9 cellular contexts compared by ENCODE assay signal in genomic region chr5:136082390-136083193, GRCh38. TPM values are rescaled to one million over a fixed set of nuclear protein-coding genes. Genes with fewer than 3 reads are reported as not detected.
DNase-seq lines count a peak whose midpoint lies in the region; ATAC-seq and TF ChIP-seq lines count a peak whose summit lies in the region.
"Had no signal": no experiment of that assay in that cellular context is flagged by ENCODE, and none has a peak within 500 bp of the region (broad histone marks: within the 10 kb centered on the region; RNA-seq: fewer than 3 reads in every experiment).

No MANE protein-coding gene starts in this region.

- no peak overlapping the region for H3K4me2 ChIP-seq in smooth muscle cell

- H3K4me1 ChIP-seq in HAP-1, result no peaks in the 10 kb centered on the region
- H3K4me1 ChIP-seq in SJCRH30, result peaks cover 5% of the 10 kb centered on the region; the same call in 1 of the 2 replicates
- no peaks in the 10 kb centered on the region for H3K4me1 ChIP-seq in smooth muscle cell (ENCODE audit: low read depth)

- TF ChIP-seq CTCF in smooth muscle cell (IDR thresholded peaks at IDR 0.05; ENCODE audit: borderline replicate concordance, insufficient read depth, poor library complexity, severe bottlenecking), result peak; percentile 86

- H3K27ac ChIP-seq in SJCRH30 (no peak overlapping the region), smooth muscle cell (ENCODE audit: low read depth) (no peak overlapping the region)
- H3K27ac ChIP-seq: skin epidermis had no signal

- no peaks in the 10 kb centered on the region for H3F3A ChIP-seq in smooth muscle cell (ENCODE audit: low read depth)

- DNase-seq in CD1c-positive myeloid dendritic cell (ENCODE audit: extremely low spot score) (peak; percentile 73), HAP-1 (ENCODE audit: low spot score in 2 of 2) (peak; percentile 47 to 86), SJCRH30 (peak; percentile 47 to 71), left ventricle myocardium superior (peak; percentile 90), smooth muscle cell (lab: John Stamatoyannopoulos, UW; ENCODE audit: unreplicated experiment) (peak; percentile 32)
- DNase-seq in activated naive CD8-positive, alpha-beta T cell treated with anti-CD3 and anti-CD28 coated beads, Interleukin-2, amount 10 ng/mL, durations not matched to agents 7 days and 5 days, result peak; percentile 57

- H3K36me3 Mint-ChIP-seq in activated naive CD8-positive, alpha-beta T cell treated with anti-CD3 and anti-CD28 coated beads, Interleukin-2, amount 10 ng/mL, durations not matched to agents 7 days and 5 days, result no peaks in the 10 kb centered on the region

- no peaks in the 10 kb centered on the region for H3K36me3 ChIP-seq in HAP-1 (replicated peaks)
- H3K36me3 ChIP-seq in SJCRH30, result no peaks in the 10 kb centered on the region
- H3K36me3 ChIP-seq in smooth muscle cell (ENCODE audit: low read depth), result no peaks in the 10 kb centered on the region

- peaks cover 54% of the 10 kb centered on the region for H3K27me3 Mint-ChIP-seq in activated naive CD8-positive, alpha-beta T cell treated with anti-CD3 and anti-CD28 coated beads, Interleukin-2, amount 10 ng/mL, durations not matched to agents 7 days and 5 days

- no peaks in the 10 kb centered on the region for H3K79me2 ChIP-seq in smooth muscle cell (ENCODE audit: low read depth)

- H3K27ac Mint-ChIP-seq in activated naive CD8-positive, alpha-beta T cell treated with anti-CD3 and anti-CD28 coated beads, Interleukin-2, amount 10 ng/mL, durations not matched to agents 7 days and 5 days, result no peak overlapping the region

- no peaks in the 10 kb centered on the region for H4K20me1 ChIP-seq in smooth muscle cell (ENCODE audit: low read depth)

- no peak for ATAC-seq in activated naive CD8-positive, alpha-beta T cell treated with anti-CD3 and anti-CD28 coated beads, Interleukin-2, amount 10 ng/mL, durations not matched to agents 7 days and 5 days (ENCODE audit: low read depth)
- ATAC-seq in left ventricle myocardium superior (peak; percentile 66), GM21576 (IDR thresholded peaks at IDR 0.05; ENCODE audit: unreplicated experiment) (no peak), GM18517 (IDR thresholded peaks at IDR 0.05; ENCODE audit: unreplicated experiment) (no peak)

- in situ Hi-C loops in HAP-1 (cut with MboI; ENCODE audit: low sequenced_read_pairs), result loop anchor here (5.0 kb wide), 1 partner anchor 195 kb away; no protein-coding TSS in a partner anchor

- H3K4me3 Mint-ChIP-seq in activated naive CD8-positive, alpha-beta T cell treated with anti-CD3 and anti-CD28 coated beads, Interleukin-2, amount 10 ng/mL, durations not matched to agents 7 days and 5 days, result no peak overlapping the region

- POLR2A ChIA-PET in activated naive CD8-positive, alpha-beta T cell treated with anti-CD3 and anti-CD28 coated beads, Interleukin-2, amount 10 ng/mL, durations not matched to agents 7 days and 5 days (lab: Charles Lee), result no interaction called here

- no peak overlapping the region for H3K4me3 ChIP-seq in HAP-1
- H3K4me3 ChIP-seq in SJCRH30, result no peak overlapping the region
- no peak overlapping the region for H3K4me3 ChIP-seq in smooth muscle cell
- H3K4me3 ChIP-seq: skin epidermis had no signal

- H3K9me3 ChIP-seq in HAP-1 (no peaks in the 10 kb centered on the region), SJCRH30 (replicated peaks) (no peaks in the 10 kb centered on the region), smooth muscle cell (replicated peaks; ENCODE audit: low read depth) (no peaks in the 10 kb centered on the region)

- WGBS in smooth muscle cell (ENCODE audit: low lambda C conversion rate), result 25% methylated on average over 8 of the region's 8 CpGs

- H3K9ac ChIP-seq in smooth muscle cell (ENCODE audit: low read depth), result no peak overlapping the region

- intact Hi-C loops in left ventricle myocardium superior (cut with micrococcal nuclease), result loop anchor here (10.0 kb wide), 1 partner anchor 92 kb away; no protein-coding TSS in a partner anchor

- H3K9me3 Mint-ChIP-seq in activated naive CD8-positive, alpha-beta T cell treated with anti-CD3 and anti-CD28 coated beads, Interleukin-2, amount 10 ng/mL, durations not matched to agents 7 days and 5 days, result no peaks in the 10 kb centered on the region

- no peak overlapping the region for H2AFZ ChIP-seq in smooth muscle cell (ENCODE audit: low read depth)

- H3K27me3 ChIP-seq in HAP-1 (ENCODE audit: low read depth) (no peaks in the 10 kb centered on the region; the same call in 1 of the 2 replicates), SJCRH30 (no peaks in the 10 kb centered on the region), smooth muscle cell (ENCODE audit: low read depth) (no peaks in the 10 kb centered on the region)

- H3K4me1 Mint-ChIP-seq in activated naive CD8-positive, alpha-beta T cell treated with anti-CD3 and anti-CD28 coated beads, Interleukin-2, amount 10 ng/mL, durations not matched to agents 7 days and 5 days, result peaks cover 8% of the 10 kb centered on the region

RNA-seq across cellular contexts. Expression of gene SMAD5, which starts 50.1 kb away (rescaled TPM):
- 63.4 and 79.5 TPM in 2 replicates for total RNA-seq in SJCRH30 (2014; rRNA removed; shearing (Covaris generic))
- 10 to 100 TPM; 22.9 to 29.6 TPM for total RNA-seq in activated naive CD8-positive, alpha-beta T cell treated with anti-CD3 and anti-CD28 coated beads, Interleukin-2, amount 10 ng/mL, durations not matched to agents 7 days and 5 days
- total RNA-seq in left ventricle myocardium superior, result 41.7 TPM
- total RNA-seq in smooth muscle cell, result 61.7 and 85.4 TPM in 2 replicates
- 24.8 and 28.5 TPM in 2 replicates for polyA plus RNA-seq in smooth muscle cell

RNA-seq across cellular contexts. Expression of gene TGFBI, which starts 53.8 kb away (rescaled TPM):
- 4.8 TPM in 2 replicates for total RNA-seq in SJCRH30 (2014; rRNA removed; shearing (Covaris generic))
- 10 to 100 TPM in 1 of 2 experiments, 1 to 10 TPM in 1; 9.3 to 14.6 TPM for total RNA-seq in activated naive CD8-positive, alpha-beta T cell treated with anti-CD3 and anti-CD28 coated beads, Interleukin-2, amount 10 ng/mL, durations not matched to agents 7 days and 5 days
- total RNA-seq in left ventricle myocardium superior (47.6 TPM), smooth muscle cell (2,635 and 2,673 TPM in 2 replicates)
- polyA plus RNA-seq in smooth muscle cell, result 2,505 and 2,991 TPM in 2 replicates

Comparison
In these comparisons a context has a peak if more than half of its experiments do, and no peak if none do; other contexts are left out.
1. DNase-seq: peak in every context shown above with its lines; median percentile 90 in left ventricle myocardium superior; 73 in CD1c-positive myeloid dendritic cell; 66 in HAP-1; 59 in SJCRH30; 57 in activated naive CD8-positive, alpha-beta T cell treated with anti-CD3 and anti-CD28 coated beads, Interleukin-2, amount 10 ng/mL, durations not matched to agents 7 days and 5 days; 32 in smooth muscle cell.
2. RNA of gene TGFBI, which starts 53.8 kb away (total RNA-seq): 2,635 to 2,673 TPM in smooth muscle cell; 47.6 TPM in left ventricle myocardium superior (single experiment), 9.3 to 14.6 TPM in activated naive CD8-positive, alpha-beta T cell treated with anti-CD3 and anti-CD28 coated beads, Interleukin-2, amount 10 ng/mL, durations not matched to agents 7 days and 5 days and 4.8 TPM in SJCRH30; every median in the first group is over 10 times any median in the second.